Comparison of ENCODE assay signal across 2 cellular contexts in genomic region chr2:109127556-109127955, GRCh38.
TF ChIP-seq lines count a peak whose summit lies in the region.

No MANE protein-coding gene starts in this region.

TF ChIP-seq in A549, 52 proteins besides CTCF, POLR2A, EP300 and RAD21 (continued from another document):
- TF ChIP-seq MAX (IDR thresholded peaks at IDR 0.05) (no peak), KDM5A (IDR thresholded peaks at IDR 0.05) (no peak), USF2 (IDR thresholded peaks at IDR 0.05) (no peak), GATA3 (IDR thresholded peaks at IDR 0.05; ENCODE audit: borderline replicate concordance) (no peak), EHF (CRISPR knock-in tag; IDR thresholded peaks at IDR 0.05) (no peak), HDAC2 (IDR thresholded peaks at IDR 0.05) (no peak), FOXS1 (CRISPR knock-in tag; IDR thresholded peaks at IDR 0.05) (no peak), MYC (IDR thresholded peaks at IDR 0.05; ENCODE audit: borderline replicate concordance, low read length) (no peak)

TF ChIP-seq in GM23338, 12 proteins besides CTCF, POLR2A, EP300 and RAD21:
- no peak for TF ChIP-seq ZNF462 (CRISPR knock-in tag; IDR thresholded peaks at IDR 0.05)
- no peak for TF ChIP-seq JUNB (IDR thresholded peaks at IDR 0.05; ENCODE audit: unreplicated experiment)
- TF ChIP-seq NANOG (IDR thresholded peaks at IDR 0.05; ENCODE audit: borderline replicate concordance) = no peak
- TF ChIP-seq EZH2phosphoT487 (IDR thresholded peaks at IDR 0.05; ENCODE audit: unreplicated experiment) = no peak
- no peak for TF ChIP-seq CREB1 (CRISPR knock-in tag; IDR thresholded peaks at IDR 0.05; ENCODE audit: low read depth)
- TF ChIP-seq EZH2 (IDR thresholded peaks at IDR 0.05; ENCODE audit: low read depth, unreplicated experiment) = no peak
- no peak for TF ChIP-seq ZNF114 (CRISPR knock-in tag; IDR thresholded peaks at IDR 0.05)
- TF ChIP-seq ETS1 (IDR thresholded peaks at IDR 0.05) = no peak
- no peak for TF ChIP-seq ZNF331 (CRISPR knock-in tag; IDR thresholded peaks at IDR 0.05; ENCODE audit: low read depth)
- TF ChIP-seq STAT1 (IDR thresholded peaks at IDR 0.05; ENCODE audit: unreplicated experiment) = no peak
- no peak for TF ChIP-seq POLR2AphosphoS5 (IDR thresholded peaks at IDR 0.05; ENCODE audit: low read depth)
- TF ChIP-seq REST (IDR thresholded peaks at IDR 0.05; ENCODE audit: unreplicated experiment) = no peak
